In the genomic region with DNA sequence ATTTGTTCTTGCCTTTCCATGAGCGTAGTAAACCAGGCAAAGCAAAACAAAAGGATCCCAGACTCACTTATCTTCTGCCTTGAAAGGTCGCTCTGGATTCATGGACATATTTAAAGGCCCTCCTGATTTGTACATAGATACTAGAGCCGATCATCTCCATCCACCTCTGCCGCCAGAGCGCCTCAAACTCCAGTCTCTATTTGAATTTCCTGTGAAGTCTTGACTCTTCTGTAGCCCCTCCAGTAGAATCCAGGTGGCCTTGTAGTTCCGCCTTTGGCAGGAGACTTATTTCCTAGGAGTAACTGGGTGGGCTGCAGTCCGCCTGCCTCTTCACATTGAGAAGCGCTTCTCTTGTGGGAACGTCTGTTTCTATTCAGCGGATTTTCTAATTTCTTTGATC, we compare ENCODE assay signal across 8 cellular contexts. TPM values are rescaled to one million over a fixed set of nuclear protein-coding genes. Genes with fewer than 3 reads are reported as not detected.
A peak's percentile ranks its signal among the peaks of the same experiment; 100 is the strongest.
DNase-seq lines count a peak whose midpoint lies in the region; ATAC-seq and TF ChIP-seq lines count a peak whose summit lies in the region.

No MANE protein-coding gene starts in this region.

- H3K9me3 Mint-ChIP-seq in activated T-cell treated with anti-CD3 and anti-CD28 coated beads, Interleukin-2, amount 50 U/mL, for 4 hours: no peaks in the 10 kb centered on the region
- peaks cover 12 to 17% of the 10 kb centered on the region in 2 donors for H3K9me3 Mint-ChIP-seq in stimulated activated naive B cell treated with anti-CD40 and anti-IgM and Interleukin-4, amounts not matched to agents 10 μg/mL and 1 μg/mL and 100 μg/mL, for 72 hours

- H3K4me3 Mint-ChIP-seq in activated T-cell treated with anti-CD3 and anti-CD28 coated beads, Interleukin-2, amount 50 U/mL, for 4 hours: peak overlapping the region; percentile 74
- peak overlapping the region; percentile 88 to 91 for H3K4me3 Mint-ChIP-seq in stimulated activated naive B cell treated with anti-CD40 and anti-IgM and Interleukin-4, amounts not matched to agents 10 μg/mL and 1 μg/mL and 100 μg/mL, for 72 hours

- peak overlapping the region; percentile 37 for H3K27ac Mint-ChIP-seq in stimulated activated naive B cell treated with anti-CD40 and anti-IgM and Interleukin-4, amounts not matched to agents 10 μg/mL and 1 μg/mL and 100 μg/mL, for 72 hours

- DNase-seq in activated T-cell treated with anti-CD3 and anti-CD28 coated beads, Interleukin-2, amount 50 U/mL, for 4 hours: no peak
- DNase-seq in activated T-cell treated with anti-CD3 and anti-CD28 coated beads, Interleukin-2, amount 50 U/mL, for 1 hour: no peak
- no peak for DNase-seq in stimulated activated naive B cell treated with anti-CD40 and anti-IgM and Interleukin-4, amounts not matched to agents 10 μg/mL and 1 μg/mL and 100 μg/mL, for 72 hours
- DNase-seq in AG08395 (ENCODE audit: low spot score) (no peak), NCI-H345 (lab: John Stamatoyannopoulos, UW) (no peak)

- peaks cover 36% of the 10 kb centered on the region for H3K4me1 Mint-ChIP-seq in activated T-cell treated with anti-CD3 and anti-CD28 coated beads, Interleukin-2, amount 50 U/mL, for 4 hours (ENCODE audit: low read depth)
- peaks cover 29 to 47% of the 10 kb centered on the region in 2 donors for H3K4me1 Mint-ChIP-seq in stimulated activated naive B cell treated with anti-CD40 and anti-IgM and Interleukin-4, amounts not matched to agents 10 μg/mL and 1 μg/mL and 100 μg/mL, for 72 hours

- peak overlapping the region; percentile 68 for H3K4me3 ChIP-seq in WI38 (ENCODE audit: low read depth, low read length)
- H3K4me3 ChIP-seq in iPS-11a (ENCODE audit: low read depth, low read length): peak overlapping the region; percentile 52

- no peaks in the 10 kb centered on the region for H3K36me3 Mint-ChIP-seq in activated T-cell treated with anti-CD3 and anti-CD28 coated beads, Interleukin-2, amount 50 U/mL, for 4 hours (ENCODE audit: insufficient read depth)
- H3K36me3 Mint-ChIP-seq in stimulated activated naive B cell treated with anti-CD40 and anti-IgM and Interleukin-4, amounts not matched to agents 10 μg/mL and 1 μg/mL and 100 μg/mL, for 72 hours: peaks cover 10 to 20% of the 10 kb centered on the region in 2 donors

- TF ChIP-seq CTCF in WI38 (IDR thresholded peaks at IDR 0.05; ENCODE audit: low read depth, low read length): no peak

- ATAC-seq in activated T-cell treated with anti-CD3 and anti-CD28 coated beads, Interleukin-2, amount 50 U/mL, for 4 hours: no peak
- no peak for ATAC-seq in stimulated activated naive B cell treated with anti-CD40 and anti-IgM and Interleukin-4, amounts not matched to agents 10 μg/mL and 1 μg/mL and 100 μg/mL, for 72 hours (replicated peaks)
- ATAC-seq in HG03521 (IDR thresholded peaks at IDR 0.05; ENCODE audit: unreplicated experiment): no peak

- H3K27me3 Mint-ChIP-seq in activated T-cell treated with anti-CD3 and anti-CD28 coated beads, Interleukin-2, amount 50 U/mL, for 4 hours (ENCODE audit: low read depth): peaks cover 80% of the 10 kb centered on the region
- H3K27me3 Mint-ChIP-seq in stimulated activated naive B cell treated with anti-CD40 and anti-IgM and Interleukin-4, amounts not matched to agents 10 μg/mL and 1 μg/mL and 100 μg/mL, for 72 hours: peaks cover 70 to 86% of the 10 kb centered on the region in 2 donors

RNA-seq across cellular contexts. Expression of gene SIX1, which starts 8.8 kb away (rescaled TPM):
- not detected for total RNA-seq in activated T-cell treated with anti-CD3 and anti-CD28 coated beads, Interleukin-2, amount 50 U/mL, for 4 hours
